ENCODE assay signal across 21 cellular contexts in the genomic region with DNA sequence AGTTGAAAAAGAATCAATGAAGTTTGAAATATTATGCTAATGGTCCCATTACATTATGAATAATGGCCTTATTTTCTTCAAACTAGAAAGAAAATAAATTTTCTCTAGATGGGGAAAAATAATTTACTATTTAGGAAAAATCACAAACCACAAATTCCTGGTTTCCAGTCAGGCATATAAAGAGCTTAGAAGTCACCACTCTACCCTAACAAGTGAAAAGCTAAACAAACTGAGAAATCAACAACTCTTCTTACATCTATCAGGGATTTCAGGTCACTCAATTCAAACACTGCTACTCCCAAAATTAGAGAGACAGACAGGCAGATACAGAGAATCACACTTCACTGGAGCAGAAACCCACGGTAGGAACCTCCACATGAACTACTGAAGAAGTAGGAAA.
"Had no signal": no experiment of that assay in that cellular context is flagged by ENCODE, and none has a peak within 500 bp of the region (broad histone marks: within the 10 kb centered on the region; RNA-seq: fewer than 3 reads in every experiment).

No MANE protein-coding gene starts in this region.

- H3K4me1 Mint-ChIP-seq: activated naive CD4-positive, alpha-beta T cell treated with anti-CD3 and anti-CD28 coated beads, Interleukin-2, amount 50 U/mL, for 24 hours had no signal

- DNase-seq: activated CD4-positive, alpha-beta T cell treated with anti-CD3 and anti-CD28 coated beads for 4 hours; activated CD4-positive, alpha-beta T cell treated with anti-CD3 and anti-CD28 coated beads, Interleukin-2, amount 50 U/mL, for 4 hours; activated CD8-positive, alpha-beta memory T cell treated with anti-CD3 and anti-CD28 coated beads, Interleukin-2, amount 50 U/mL, for 48 hours; activated CD8-positive, alpha-beta T cell treated with anti-CD3 and anti-CD28 coated beads, Interleukin-2, amount 10 ng/mL, durations not matched to agents 7 days and 5 days; activated T-cell treated with anti-CD3 and anti-CD28 coated beads, Interleukin-2, amount 50 U/mL, for 1 hour; amniotic stem cell; Kasumi-1; NCI-H1048; NCI-H146; NCI-H187 treated with DMSO at 0.1 percent for 48 hours; NCI-H2081 treated with DMSO at 0.1 percent for 48 hours; NCI-H446; NCI-H524; PC-3; SHP77 had no signal

- H3K27ac ChIP-seq: ascending aorta, SJSA1 had no signal

- H3K9me3 ChIP-seq: ascending aorta, SJSA1 had no signal

- H3K4me3 Mint-ChIP-seq: activated CD8-positive, alpha-beta T cell treated with anti-CD3 and anti-CD28 coated beads, Interleukin-2, amount 10 ng/mL, durations not matched to agents 7 days and 5 days; activated naive CD4-positive, alpha-beta T cell treated with anti-CD3 and anti-CD28 coated beads, Interleukin-2, amount 50 U/mL, for 24 hours; T-helper 1 cell treated with Interleukin-12 subunit alpha and Interleukin-12 subunit beta and Interleukin-4 antibody, amounts not matched to agents 30 μg/mL and 1 μg/mL, for 36 hours had no signal

- H3K27ac Mint-ChIP-seq: activated CD8-positive, alpha-beta T cell treated with anti-CD3 and anti-CD28 coated beads, Interleukin-2, amount 10 ng/mL, durations not matched to agents 7 days and 5 days; activated naive CD4-positive, alpha-beta T cell treated with anti-CD3 and anti-CD28 coated beads, Interleukin-2, amount 50 U/mL, for 24 hours; T-helper 1 cell treated with Interleukin-12 subunit alpha and Interleukin-12 subunit beta and Interleukin-4 antibody, amounts not matched to agents 30 μg/mL and 1 μg/mL, for 36 hours had no signal

- H3K36me3 Mint-ChIP-seq: activated naive CD4-positive, alpha-beta T cell treated with anti-CD3 and anti-CD28 coated beads, Interleukin-2, amount 50 U/mL, for 24 hours had no signal

- H3K27me3 ChIP-seq: ascending aorta, SJSA1 had no signal

- H3K27me3 Mint-ChIP-seq: activated naive CD4-positive, alpha-beta T cell treated with anti-CD3 and anti-CD28 coated beads, Interleukin-2, amount 50 U/mL, for 24 hours had no signal

- H3K36me3 ChIP-seq: ascending aorta, SJSA1 had no signal

- ATAC-seq: activated CD4-positive, CD25-positive, alpha-beta regulatory T cell treated with anti-CD3 and anti-CD28 coated beads, Interleukin-2, amount 50 U/mL, for 24 hours; activated CD8-positive, alpha-beta T cell treated with anti-CD3 and anti-CD28 coated beads, Interleukin-2, amount 10 ng/mL, durations not matched to agents 7 days and 5 days; PC-3; SK-N-SH treated with all-trans-retinoic acid at 6 μM for 48 hours had no signal

- H3K4me3 ChIP-seq: ascending aorta, SJSA1 had no signal

- H3K4me1 ChIP-seq: ascending aorta had no signal
